Comparison of ENCODE assay signal across 8 cellular contexts in genomic region chr5:14142202-14142855, GRCh38. TPM values are rescaled to one million over a fixed set of nuclear protein-coding genes. Genes with fewer than 3 reads are reported as not detected.
DNase-seq lines count a peak whose midpoint lies in the region; ATAC-seq and TF ChIP-seq lines count a peak whose summit lies in the region.

No MANE protein-coding gene starts in this region.

- peaks cover 30% of the 10 kb centered on the region for H3K36me3 Mint-ChIP-seq in HFFc6 (ENCODE audit: low read depth)

- H3F3A ChIP-seq in smooth muscle cell (ENCODE audit: low read depth) = no peaks in the 10 kb centered on the region

- H3K27me3 ChIP-seq in right cardiac atrium (ENCODE audit: control insufficient read depth, insufficient read depth) = no peaks in the 10 kb centered on the region
- no peaks in the 10 kb centered on the region for H3K27me3 ChIP-seq in smooth muscle cell (ENCODE audit: low read depth)

- intact Hi-C loops in right cardiac atrium (cut with DNase I) = loop anchor here (5.0 to 10.0 kb wide), 4 partner anchors 52 to 125 kb away; no protein-coding TSS in a partner anchor

- H3K9ac ChIP-seq in smooth muscle cell (ENCODE audit: low read depth) = peak overlapping the region; percentile 79

- H3K4me1 Mint-ChIP-seq in HFFc6 (ENCODE audit: low read depth) = peaks cover 32% of the 10 kb centered on the region

- H3K4me3 Mint-ChIP-seq in HFFc6 = peak overlapping the region; percentile 86

- H3K79me2 ChIP-seq in smooth muscle cell (ENCODE audit: low read depth) = peaks cover 32% of the 10 kb centered on the region

- peak; percentile 2 for ATAC-seq in GM18502 (IDR thresholded peaks at IDR 0.05; ENCODE audit: poor library complexity, unreplicated experiment)
- no peak for ATAC-seq in right cardiac atrium
- no peak for ATAC-seq in HG03139 (IDR thresholded peaks at IDR 0.05; ENCODE audit: unreplicated experiment)

- no peak for TF ChIP-seq CTCF in HFFc6 (IDR thresholded peaks at IDR 0.05)
- no peak for TF ChIP-seq CTCF in VCaP (conservative IDR thresholded peaks at IDR 0.05)
- TF ChIP-seq CTCF in smooth muscle cell (IDR thresholded peaks at IDR 0.05; ENCODE audit: borderline replicate concordance, insufficient read depth, poor library complexity, severe bottlenecking) = no peak

- peak overlapping the region; percentile 45 for H2AFZ ChIP-seq in smooth muscle cell (ENCODE audit: low read depth)

- no peaks in the 10 kb centered on the region for H3K9me3 Mint-ChIP-seq in HFFc6

- peaks cover 7% of the 10 kb centered on the region for H3K4me1 ChIP-seq in right cardiac atrium (ENCODE audit: control insufficient read depth, insufficient read depth, low read length)
- peaks cover 19% of the 10 kb centered on the region for H3K4me1 ChIP-seq in smooth muscle cell (ENCODE audit: low read depth)

- H3K27ac ChIP-seq in VCaP = peak overlapping the region; percentile 97
- H3K27ac ChIP-seq in right cardiac atrium (ENCODE audit: low read length) = peak overlapping the region; percentile 49
- peak overlapping the region; percentile 86 for H3K27ac ChIP-seq in smooth muscle cell (ENCODE audit: low read depth)

- H3K9me3 ChIP-seq in right cardiac atrium (ENCODE audit: control insufficient read depth, low read length) (no peaks in the 10 kb centered on the region), smooth muscle cell (replicated peaks; ENCODE audit: low read depth) (no peaks in the 10 kb centered on the region)

- DNase-seq in HFFc6 = no peak
- no peak for DNase-seq in right cardiac atrium
- no peak for DNase-seq in smooth muscle cell (lab: John Stamatoyannopoulos, UW; ENCODE audit: unreplicated experiment)
- DNase-seq in stimulated activated naive CD4-positive, alpha-beta T cell treated with Interleukin-2 at 50 U/mL for 16 hours (lab: John Stamatoyannopoulos, UW) = no peak
- DNase-seq in stimulated activated CD4-positive, alpha-beta T cell treated with anti-CD3 and anti-CD28 coated beads, Interleukin-2, amount 100 ng/mL, for 48 hours = no peak

- peak overlapping the region; percentile 86 for H3K4me2 ChIP-seq in smooth muscle cell

- peaks cover 32% of the 10 kb centered on the region for H4K20me1 ChIP-seq in smooth muscle cell (ENCODE audit: low read depth)

- H3K27me3 Mint-ChIP-seq in HFFc6 (ENCODE audit: insufficient read depth) = peaks cover 8% of the 10 kb centered on the region

- H3K4me3 ChIP-seq in right cardiac atrium (ENCODE audit: low read length) (peak overlapping the region; percentile 69), smooth muscle cell (peak overlapping the region; percentile 61)

- no peaks in the 10 kb centered on the region for H3K36me3 ChIP-seq in smooth muscle cell (ENCODE audit: low read depth)

- peak overlapping the region; percentile 83 for H3K27ac Mint-ChIP-seq in HFFc6

- 11% methylated on average over 20 of the region's 20 CpGs for WGBS in right cardiac atrium
- WGBS in smooth muscle cell (ENCODE audit: low lambda C conversion rate) = 10% methylated on average over 20 of the region's 20 CpGs

RNA-seq across cellular contexts. Expression of gene TRIO, which starts 0.8 kb away (rescaled TPM):
- 100 to 1,000 TPM; 167 to 219 (median 190) TPM for total RNA-seq in HFFc6 (2021; fragmentation: NEBNext Ultra II Directional; extraction: Animal tissue kit (Norgen Biotek cat#: 25700))
- total RNA-seq in right cardiac atrium (10 to 100 TPM; 46.6 to 66.0 (median 55.5) TPM), smooth muscle cell (109 and 118 TPM in 2 replicates)
- polyA plus RNA-seq in right cardiac atrium (31.3 TPM), smooth muscle cell (10.2 and 30.3 TPM in 2 replicates)
